In the genomic region with DNA sequence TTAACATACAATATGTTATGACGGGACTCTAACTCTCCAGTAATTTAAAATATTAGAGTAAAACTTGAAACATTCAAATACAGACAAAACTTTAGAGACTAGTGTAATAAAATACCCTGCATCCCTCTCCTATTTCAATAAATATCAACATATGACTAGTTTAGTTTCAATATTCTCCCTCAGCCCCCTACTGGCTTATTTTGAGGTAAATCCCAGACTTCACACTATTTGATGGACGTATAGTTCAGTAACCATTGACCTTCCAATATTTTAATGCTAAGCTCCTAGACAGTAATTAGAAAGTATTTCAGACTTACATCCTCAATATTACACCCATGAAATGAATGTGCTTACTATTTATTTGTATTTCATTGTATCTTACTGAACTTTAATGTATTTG, we compare ENCODE assay signal across 1 cellular context.
TF ChIP-seq lines count a peak whose summit lies in the region.

No MANE protein-coding gene starts in this region.

TF ChIP-seq in endothelial cell of umbilical vein, 7 proteins besides CTCF, POLR2A, EP300 and RAD21:
- TF ChIP-seq POLR2AphosphoS5 (IDR thresholded peaks at IDR 0.05; ENCODE audit: insufficient read depth, low read depth, low read length) (no peak), JUN (IDR thresholded peaks at IDR 0.05; ENCODE audit: borderline replicate concordance, insufficient read depth, insufficient read length, low read depth) (no peak), EZH2 (IDR thresholded peaks at IDR 0.05; ENCODE audit: borderline replicate concordance, low read depth, low read length, severe bottlenecking) (no peak), GATA2 (IDR thresholded peaks at IDR 0.05; ENCODE audit: insufficient read depth, insufficient read length, low read depth, low read length) (no peak), FOS (IDR thresholded peaks at IDR 0.05; ENCODE audit: borderline replicate concordance, insufficient read depth, low read length) (no peak), MYC (IDR thresholded peaks at IDR 0.05; ENCODE audit: low read depth, low read length) (no peak)
- TF ChIP-seq, protein P1, sequence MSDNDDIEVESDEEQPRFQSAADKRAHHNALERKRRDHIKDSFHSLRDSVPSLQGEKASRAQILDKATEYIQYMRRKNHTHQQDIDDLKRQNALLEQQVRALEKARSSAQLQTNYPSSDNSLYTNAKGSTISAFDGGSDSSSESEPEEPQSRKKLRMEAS (IDR thresholded peaks at IDR 0.05; ENCODE audit: insufficient read depth, insufficient read length) = no peak
